In genomic region chr2:238202326-238203103, GRCh38 we compare ENCODE assay signal across 8 cellular contexts. TPM values are rescaled to one million over a fixed set of nuclear protein-coding genes. Genes with fewer than 3 reads are reported as not detected.
DNase-seq lines count a peak whose midpoint lies in the region; ATAC-seq and TF ChIP-seq lines count a peak whose summit lies in the region.

No MANE protein-coding gene starts in this region.

- H3K27ac ChIP-seq in Panc1 (ENCODE audit: low read length), result peak overlapping the region; percentile 88
- H3K27ac ChIP-seq in muscle layer of colon (ENCODE audit: low read depth, low read length), result peak overlapping the region; percentile 79

- BruUV-seq in Panc1 (replicated peaks; lab: Mats Ljungman, UMichigan), result no TSS peak

- H3K36me3 ChIP-seq in Panc1 (ENCODE audit: control insufficient read depth, insufficient read depth, low read length), result no peaks in the 10 kb centered on the region
- no peaks in the 10 kb centered on the region for H3K36me3 ChIP-seq in muscle layer of colon (ENCODE audit: insufficient read depth, low read length)

- CTCF ChIA-PET in Panc1 (lab: Charles Lee), result no interaction called here

- H3K9ac ChIP-seq in muscle layer of colon (ENCODE audit: low read length), result peak overlapping the region; percentile 92

- TF ChIP-seq CTCF in Panc1 (IDR thresholded peaks at IDR 0.05), result no peak

- POLR2A ChIA-PET in Panc1 (lab: Charles Lee), result interaction anchor here (0.7 kb wide), 1 partner anchor 30 kb away, joined by 7 read pairs; no protein-coding TSS in a partner anchor

- peak overlapping the region; percentile 69 to 97 for H3K4me3 ChIP-seq in Panc1 (ENCODE audit: low read depth in 2 of 2, low read length in 2 of 2)
- H3K4me3 ChIP-seq in muscle layer of colon (ENCODE audit: low read depth in 1 of 2, low read length in 2 of 2), result peak overlapping the region; percentile 27 to 85

- H3K9me3 ChIP-seq in Panc1 (ENCODE audit: control insufficient read depth, insufficient read depth, low read depth, low read length), result no peaks in the 10 kb centered on the region
- no peaks in the 10 kb centered on the region for H3K9me3 ChIP-seq in muscle layer of colon (ENCODE audit: low read length)

- peak; percentile 30 for DNase-seq in stimulated activated CD4-positive, alpha-beta T cell treated with anti-CD3 and anti-CD28 coated beads, Interleukin-15, amount 100 ng/mL, for 24 hours
- no peak for DNase-seq in stimulated activated CD4-positive, alpha-beta T cell treated with anti-CD3 and anti-CD28 coated beads, Interleukin-12 subunit alpha, Interleukin-12 subunit beta, amount 100 ng/mL, for 4 hours
- DNase-seq in Panc1 (ENCODE audit: low read depth, low spot score) (no peak), dedifferentiated amniotic fluid mesenchymal stem cell (ENCODE audit: extremely low spot score) (peak; percentile 26), SKM-1 (lab: John Stamatoyannopoulos, UW; ENCODE audit: unreplicated experiment) (no peak), DMS114 treated with DMSO at 0.1 percent for 48 hours (lab: John Stamatoyannopoulos, UW; ENCODE audit: unreplicated experiment) (no peak)

- H3K4me1 ChIP-seq in Panc1 (ENCODE audit: control insufficient read depth, insufficient read depth, low read length) (peaks cover 28% of the 10 kb centered on the region), muscle layer of colon (ENCODE audit: insufficient read depth, low read length) (peaks cover 38% of the 10 kb centered on the region)

- no peak for ATAC-seq in Panc1
- ATAC-seq in HG03571 (IDR thresholded peaks at IDR 0.05; ENCODE audit: unreplicated experiment), result no peak

- intact Hi-C loops in Panc1 (cut with micrococcal nuclease; ENCODE audit: unreplicated experiment), result no loop called here

- no peaks in the 10 kb centered on the region for H3K27me3 ChIP-seq in Panc1 (ENCODE audit: control insufficient read depth, insufficient read depth, low read length)
- H3K27me3 ChIP-seq in muscle layer of colon (ENCODE audit: control insufficient read depth in 1 of 2, insufficient read depth in 2 of 2, low read length in 2 of 2), result no peaks in the 10 kb centered on the region

- in situ Hi-C loops in Panc1 (cut with HindIII; ENCODE audit: low pct_unique_long_range_greater_than_20kb, low sequenced_read_pairs), result no loop called here

RNA-seq across cellular contexts. Expression of gene ILKAP, which starts 1.0 kb away (rescaled TPM):
- total RNA-seq in Panc1 (2021; ENCODE audit: unreplicated experiment), result 49.9 TPM
- polyA plus RNA-seq in Panc1 (2012; ENCODE audit: insufficient read length), result 40.0 TPM

RNA-seq across cellular contexts. Expression of gene HES6, which starts 37.3 kb away (rescaled TPM):
- total RNA-seq in Panc1 (2021; ENCODE audit: unreplicated experiment), result 42.0 TPM
- polyA plus RNA-seq in Panc1 (2012; ENCODE audit: insufficient read length), result 50.3 TPM

RNA-seq across cellular contexts. Expression of gene ERFE, which starts 43.7 kb away (rescaled TPM):
- 10.3 TPM for total RNA-seq in Panc1 (2021; ENCODE audit: unreplicated experiment)
- polyA plus RNA-seq in Panc1 (2012; ENCODE audit: insufficient read length), result 7.3 TPM

Comparison
In these comparisons a context has a peak if more than half of its experiments do, and no peak if none do; other contexts are left out.
1. DNase-seq: peak in stimulated activated CD4-positive, alpha-beta T cell treated with anti-CD3 and anti-CD28 coated beads, Interleukin-15, amount 100 ng/mL, for 24 hours (single experiment) and dedifferentiated amniotic fluid mesenchymal stem cell (single experiment); none in stimulated activated CD4-positive, alpha-beta T cell treated with anti-CD3 and anti-CD28 coated beads, Interleukin-12 subunit alpha, Interleukin-12 subunit beta, amount 100 ng/mL, for 4 hours (single experiment), Panc1 (single experiment), SKM-1 (single experiment) and DMS114 treated with DMSO at 0.1 percent for 48 hours (single experiment).